Comparison of ENCODE assay signal across 1 cellular context in the genomic region with DNA sequence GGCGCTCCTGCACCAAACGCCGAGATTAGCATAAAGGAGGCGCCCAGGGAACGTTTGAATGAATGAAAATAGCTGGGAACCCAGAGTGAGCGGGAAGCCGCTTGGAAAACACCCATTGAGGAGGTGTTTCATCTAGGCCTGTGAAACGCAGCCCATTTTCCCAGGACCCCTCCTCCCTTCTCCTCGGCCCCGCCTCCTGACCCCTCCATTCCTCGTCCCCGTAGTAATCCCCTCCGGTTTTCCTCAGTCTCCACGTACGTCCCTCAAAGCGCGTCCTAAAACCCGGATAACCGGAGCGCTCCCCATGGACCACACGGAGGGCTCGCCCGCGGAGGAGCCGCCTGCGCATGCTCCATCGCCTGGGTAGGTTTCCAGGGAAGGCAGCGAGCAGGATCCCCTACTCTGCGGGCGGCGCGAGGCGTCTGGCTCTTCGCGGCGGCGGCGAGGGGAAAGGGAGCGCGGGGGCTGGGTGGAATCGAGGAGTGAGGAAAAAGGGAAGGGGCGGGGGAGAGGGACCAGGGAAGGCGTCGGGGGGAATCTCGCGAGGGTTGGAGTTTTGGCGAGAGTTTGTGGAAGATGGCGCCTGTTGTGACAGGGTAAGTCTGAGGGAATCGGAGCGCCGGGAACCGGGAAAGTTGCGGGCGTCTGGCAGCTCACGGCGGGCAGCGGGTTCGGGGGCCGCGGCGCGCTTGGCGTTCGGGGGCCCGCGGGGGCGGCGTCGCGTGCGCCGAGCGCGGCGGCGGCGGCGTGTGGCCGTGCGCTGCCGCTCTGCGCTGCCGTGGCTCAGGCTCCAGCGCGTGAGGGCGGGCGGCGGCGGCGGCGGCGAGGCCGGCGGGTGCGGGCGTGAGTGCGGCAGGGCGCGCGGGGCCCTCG.
TF ChIP-seq lines count a peak whose summit lies in the region.

A gene (plus strand): TSS at position 562 of the 873 bp plus-strand sequence. CDS start 15 bp downstream, at position 577.

TF ChIP-seq in HepG2, 621 proteins besides CTCF, POLR2A, EP300 and RAD21 (continued from another document and continues in another):
- TF ChIP-seq, protein P1, sequence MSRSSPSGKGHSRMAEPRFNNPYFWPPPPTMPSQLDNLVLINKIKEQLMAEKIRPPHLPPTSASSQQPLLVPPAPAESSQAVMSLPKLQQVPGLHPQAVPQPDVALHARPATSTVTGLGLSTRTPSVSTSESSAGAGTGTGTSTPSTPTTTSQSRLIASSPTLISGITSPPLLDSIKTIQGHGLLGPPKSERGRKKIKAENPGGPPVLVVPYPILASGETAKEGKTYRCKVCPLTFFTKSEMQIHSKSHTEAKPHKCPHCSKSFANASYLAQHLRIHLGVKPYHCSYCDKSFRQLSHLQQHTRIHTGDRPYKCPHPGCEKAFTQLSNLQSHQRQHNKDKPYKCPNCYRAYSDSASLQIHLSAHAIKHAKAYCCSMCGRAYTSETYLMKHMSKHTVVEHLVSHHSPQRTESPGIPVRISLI (CRISPR knock-in tag; IDR thresholded peaks at IDR 0.05; ENCODE audit: borderline replicate concordance), result no peak
- TF ChIP-seq MIER2 (CRISPR knock-in tag; IDR thresholded peaks at IDR 0.05) (0 out of 2 replicates have a peak, but pooled peaks have one; percentile 20), ZNF709 (CRISPR knock-in tag; IDR thresholded peaks at IDR 0.05) (no peak), TARDBP (CRISPR knock-in tag; IDR thresholded peaks at IDR 0.05) (peak; percentile 86), HIVEP1 (CRISPR knock-in tag; IDR thresholded peaks at IDR 0.05) (peak; percentile 92), MTA1 (CRISPR knock-in tag; IDR thresholded peaks at IDR 0.05; ENCODE audit: borderline replicate concordance) (0 out of 2 replicates have a peak, but pooled peaks have one; percentile 24), ATRX (CRISPR knock-in tag; IDR thresholded peaks at IDR 0.05; ENCODE audit: borderline replicate concordance) (no peak), ZNF17 (CRISPR knock-in tag; IDR thresholded peaks at IDR 0.05) (no peak), STAG1 (CRISPR knock-in tag; IDR thresholded peaks at IDR 0.05) (no peak), KLF9 (CRISPR knock-in tag; IDR thresholded peaks at IDR 0.05; ENCODE audit: low read depth) (peak; percentile 39; the same call in 1 of the 2 replicates), RBM22 (optimal IDR thresholded peaks at IDR 0.05; ENCODE audit: low read length) (no peak), LCORL (IDR thresholded peaks at IDR 0.05) (no peak), LCORL (CRISPR knock-in tag; IDR thresholded peaks at IDR 0.05) (peak; percentile 63; the same call in 1 of the 2 replicates), HHEX (CRISPR knock-in tag; IDR thresholded peaks at IDR 0.05) (no peak), SOX5 (CRISPR knock-in tag; IDR thresholded peaks at IDR 0.05; ENCODE audit: borderline replicate concordance) (peak; percentile 16; the same call in 1 of the 2 replicates), ZBTB20 (CRISPR knock-in tag; IDR thresholded peaks at IDR 0.05; ENCODE audit: borderline replicate concordance, low read depth) (peak; percentile 23; the same call in 1 of the 2 replicates), ARNTL (CRISPR knock-in tag; IDR thresholded peaks at IDR 0.05) (peak; percentile 73; the same call in 1 of the 2 replicates), NFRKB (IDR thresholded peaks at IDR 0.05) (no peak), ETV5 (CRISPR knock-in tag; IDR thresholded peaks at IDR 0.05; ENCODE audit: borderline replicate concordance) (peak; percentile 18; the same call in 1 of the 2 replicates), FOXK2 (IDR thresholded peaks at IDR 0.05) (no peak), ZNF652 (CRISPR knock-in tag; IDR thresholded peaks at IDR 0.05; ENCODE audit: borderline replicate concordance, low read depth) (no peak), HMG20A (CRISPR knock-in tag; IDR thresholded peaks at IDR 0.05; ENCODE audit: borderline replicate concordance) (no peak), ZFY (CRISPR knock-in tag; IDR thresholded peaks at IDR 0.05) (peak; percentile 22; the same call in 1 of the 2 replicates), BHLHE40 (IDR thresholded peaks at IDR 0.05; ENCODE audit: low read length) (no peak; the same call in 1 of the 2 replicates), PHF20 (CRISPR knock-in tag; IDR thresholded peaks at IDR 0.05) (0 out of 2 replicates have a peak, but pooled peaks have one; percentile 31), REXO4 (CRISPR knock-in tag; IDR thresholded peaks at IDR 0.05; ENCODE audit: borderline replicate concordance) (no peak), SP4 (CRISPR knock-in tag; IDR thresholded peaks at IDR 0.05) (peak; percentile 75), HOXA9 (CRISPR knock-in tag; IDR thresholded peaks at IDR 0.05; ENCODE audit: borderline replicate concordance) (0 out of 2 replicates have a peak, but pooled peaks have one; percentile 38), NFE2L2 (IDR thresholded peaks at IDR 0.05; ENCODE audit: low read length) (0 out of 2 replicates have a peak, but pooled peaks have one; percentile 2), ZNF124 (CRISPR knock-in tag; IDR thresholded peaks at IDR 0.05) (peak; percentile 47; the same call in 1 of the 2 replicates), CAMTA2 (CRISPR knock-in tag; IDR thresholded peaks at IDR 0.05; ENCODE audit: borderline replicate concordance) (no peak), CREM (IDR thresholded peaks at IDR 0.05) (peak; percentile 66; the same call in 1 of the 2 replicates), CREM (CRISPR knock-in tag; IDR thresholded peaks at IDR 0.05) (no peak), PCBP2 (optimal IDR thresholded peaks at IDR 0.05; ENCODE audit: low read depth, low read length, poor library complexity, severe bottlenecking) (peak; percentile 50), GLI4 (CRISPR knock-in tag; IDR thresholded peaks at IDR 0.05; ENCODE audit: borderline replicate concordance) (no peak), BORCS8-MEF2B (CRISPR knock-in tag; IDR thresholded peaks at IDR 0.05) (peak; percentile 50; the same call in 1 of the 2 replicates), PHF5A (CRISPR knock-in tag; IDR thresholded peaks at IDR 0.05; ENCODE audit: low read depth, unreplicated experiment) (no peak), ZFP36L1 (CRISPR knock-in tag; IDR thresholded peaks at IDR 0.05) (no peak), ZNF329 (CRISPR knock-in tag; IDR thresholded peaks at IDR 0.05; ENCODE audit: low read depth) (no peak), EZH2 (conservative IDR thresholded peaks at IDR 0.05; ENCODE audit: low read depth, low read length) (no peak), ISX (CRISPR knock-in tag; conservative IDR thresholded peaks at IDR 0.05) (no peak), MBNL3 (CRISPR knock-in tag; conservative IDR thresholded peaks at IDR 0.05) (no peak)
- TF ChIP-seq, protein P2, sequence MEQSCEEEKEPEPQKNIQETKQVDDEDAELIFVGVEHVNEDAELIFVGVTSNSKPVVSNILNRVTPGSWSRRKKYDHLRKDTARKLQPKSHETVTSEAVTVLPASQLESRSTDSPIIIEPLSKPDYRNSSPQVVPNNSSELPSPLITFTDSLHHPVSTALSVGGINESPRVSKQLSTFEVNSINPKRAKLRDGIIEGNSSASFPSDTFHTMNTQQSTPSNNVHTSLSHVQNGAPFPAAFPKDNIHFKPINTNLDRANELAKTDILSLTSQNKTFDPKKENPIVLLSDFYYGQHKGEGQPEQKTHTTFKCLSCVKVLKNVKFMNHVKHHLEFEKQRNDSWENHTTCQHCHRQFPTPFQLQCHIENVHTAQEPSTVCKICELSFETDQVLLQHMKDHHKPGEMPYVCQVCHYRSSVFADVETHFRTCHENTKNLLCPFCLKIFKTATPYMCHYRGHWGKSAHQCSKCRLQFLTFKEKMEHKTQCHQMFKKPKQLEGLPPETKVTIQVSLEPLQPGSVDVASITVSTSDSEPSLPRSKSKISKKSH (CRISPR knock-in tag; IDR thresholded peaks at IDR 0.05; ENCODE audit: borderline replicate concordance), result no peak
- TF ChIP-seq, protein P3, sequence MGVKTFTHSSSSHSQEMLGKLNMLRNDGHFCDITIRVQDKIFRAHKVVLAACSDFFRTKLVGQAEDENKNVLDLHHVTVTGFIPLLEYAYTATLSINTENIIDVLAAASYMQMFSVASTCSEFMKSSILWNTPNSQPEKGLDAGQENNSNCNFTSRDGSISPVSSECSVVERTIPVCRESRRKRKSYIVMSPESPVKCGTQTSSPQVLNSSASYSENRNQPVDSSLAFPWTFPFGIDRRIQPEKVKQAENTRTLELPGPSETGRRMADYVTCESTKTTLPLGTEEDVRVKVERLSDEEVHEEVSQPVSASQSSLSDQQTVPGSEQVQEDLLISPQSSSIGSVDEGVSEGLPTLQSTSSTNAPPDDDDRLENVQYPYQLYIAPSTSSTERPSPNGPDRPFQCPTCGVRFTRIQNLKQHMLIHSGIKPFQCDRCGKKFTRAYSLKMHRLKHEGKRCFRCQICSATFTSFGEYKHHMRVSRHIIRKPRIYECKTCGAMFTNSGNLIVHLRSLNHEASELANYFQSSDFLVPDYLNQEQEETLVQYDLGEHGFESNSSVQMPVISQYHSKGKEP (CRISPR knock-in tag; IDR thresholded peaks at IDR 0.05), result no peak
- TF ChIP-seq, protein P4, sequence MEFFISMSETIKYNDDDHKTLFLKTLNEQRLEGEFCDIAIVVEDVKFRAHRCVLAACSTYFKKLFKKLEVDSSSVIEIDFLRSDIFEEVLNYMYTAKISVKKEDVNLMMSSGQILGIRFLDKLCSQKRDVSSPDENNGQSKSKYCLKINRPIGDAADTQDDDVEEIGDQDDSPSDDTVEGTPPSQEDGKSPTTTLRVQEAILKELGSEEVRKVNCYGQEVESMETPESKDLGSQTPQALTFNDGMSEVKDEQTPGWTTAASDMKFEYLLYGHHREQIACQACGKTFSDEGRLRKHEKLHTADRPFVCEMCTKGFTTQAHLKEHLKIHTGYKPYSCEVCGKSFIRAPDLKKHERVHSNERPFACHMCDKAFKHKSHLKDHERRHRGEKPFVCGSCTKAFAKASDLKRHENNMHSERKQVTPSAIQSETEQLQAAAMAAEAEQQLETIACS (CRISPR knock-in tag; IDR thresholded peaks at IDR 0.05), result 0 out of 2 replicates have a peak, but pooled peaks have one; percentile 19
- TF ChIP-seq, protein P5, sequence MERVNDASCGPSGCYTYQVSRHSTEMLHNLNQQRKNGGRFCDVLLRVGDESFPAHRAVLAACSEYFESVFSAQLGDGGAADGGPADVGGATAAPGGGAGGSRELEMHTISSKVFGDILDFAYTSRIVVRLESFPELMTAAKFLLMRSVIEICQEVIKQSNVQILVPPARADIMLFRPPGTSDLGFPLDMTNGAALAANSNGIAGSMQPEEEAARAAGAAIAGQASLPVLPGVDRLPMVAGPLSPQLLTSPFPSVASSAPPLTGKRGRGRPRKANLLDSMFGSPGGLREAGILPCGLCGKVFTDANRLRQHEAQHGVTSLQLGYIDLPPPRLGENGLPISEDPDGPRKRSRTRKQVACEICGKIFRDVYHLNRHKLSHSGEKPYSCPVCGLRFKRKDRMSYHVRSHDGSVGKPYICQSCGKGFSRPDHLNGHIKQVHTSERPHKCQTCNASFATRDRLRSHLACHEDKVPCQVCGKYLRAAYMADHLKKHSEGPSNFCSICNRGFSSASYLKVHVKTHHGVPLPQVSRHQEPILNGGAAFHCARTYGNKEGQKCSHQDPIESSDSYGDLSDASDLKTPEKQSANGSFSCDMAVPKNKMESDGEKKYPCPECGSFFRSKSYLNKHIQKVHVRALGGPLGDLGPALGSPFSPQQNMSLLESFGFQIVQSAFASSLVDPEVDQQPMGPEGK (CRISPR knock-in tag; IDR thresholded peaks at IDR 0.05), result peak; percentile 68
- TF ChIP-seq, protein P6, sequence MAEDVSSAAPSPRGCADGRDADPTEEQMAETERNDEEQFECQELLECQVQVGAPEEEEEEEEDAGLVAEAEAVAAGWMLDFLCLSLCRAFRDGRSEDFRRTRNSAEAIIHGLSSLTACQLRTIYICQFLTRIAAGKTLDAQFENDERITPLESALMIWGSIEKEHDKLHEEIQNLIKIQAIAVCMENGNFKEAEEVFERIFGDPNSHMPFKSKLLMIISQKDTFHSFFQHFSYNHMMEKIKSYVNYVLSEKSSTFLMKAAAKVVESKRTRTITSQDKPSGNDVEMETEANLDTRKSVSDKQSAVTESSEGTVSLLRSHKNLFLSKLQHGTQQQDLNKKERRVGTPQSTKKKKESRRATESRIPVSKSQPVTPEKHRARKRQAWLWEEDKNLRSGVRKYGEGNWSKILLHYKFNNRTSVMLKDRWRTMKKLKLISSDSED (CRISPR knock-in tag; IDR thresholded peaks at IDR 0.05), result no peak
- TF ChIP-seq, protein P7, sequence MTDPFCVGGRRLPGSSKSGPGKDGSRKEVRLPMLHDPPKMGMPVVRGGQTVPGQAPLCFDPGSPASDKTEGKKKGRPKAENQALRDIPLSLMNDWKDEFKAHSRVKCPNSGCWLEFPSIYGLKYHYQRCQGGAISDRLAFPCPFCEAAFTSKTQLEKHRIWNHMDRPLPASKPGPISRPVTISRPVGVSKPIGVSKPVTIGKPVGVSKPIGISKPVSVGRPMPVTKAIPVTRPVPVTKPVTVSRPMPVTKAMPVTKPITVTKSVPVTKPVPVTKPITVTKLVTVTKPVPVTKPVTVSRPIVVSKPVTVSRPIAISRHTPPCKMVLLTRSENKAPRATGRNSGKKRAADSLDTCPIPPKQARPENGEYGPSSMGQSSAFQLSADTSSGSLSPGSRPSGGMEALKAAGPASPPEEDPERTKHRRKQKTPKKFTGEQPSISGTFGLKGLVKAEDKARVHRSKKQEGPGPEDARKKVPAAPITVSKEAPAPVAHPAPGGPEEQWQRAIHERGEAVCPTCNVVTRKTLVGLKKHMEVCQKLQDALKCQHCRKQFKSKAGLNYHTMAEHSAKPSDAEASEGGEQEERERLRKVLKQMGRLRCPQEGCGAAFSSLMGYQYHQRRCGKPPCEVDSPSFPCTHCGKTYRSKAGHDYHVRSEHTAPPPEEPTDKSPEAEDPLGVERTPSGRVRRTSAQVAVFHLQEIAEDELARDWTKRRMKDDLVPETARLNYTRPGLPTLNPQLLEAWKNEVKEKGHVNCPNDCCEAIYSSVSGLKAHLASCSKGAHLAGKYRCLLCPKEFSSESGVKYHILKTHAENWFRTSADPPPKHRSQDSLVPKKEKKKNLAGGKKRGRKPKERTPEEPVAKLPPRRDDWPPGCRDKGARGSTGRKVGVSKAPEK (CRISPR knock-in tag; IDR thresholded peaks at IDR 0.05; ENCODE audit: borderline replicate concordance), result no peak
- TF ChIP-seq, protein P8, sequence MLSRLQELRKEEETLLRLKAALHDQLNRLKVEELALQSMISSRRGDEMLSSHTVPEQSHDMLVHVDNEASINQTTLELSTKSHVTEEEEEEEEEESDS (CRISPR knock-in tag; IDR thresholded peaks at IDR 0.05; ENCODE audit: borderline replicate concordance), result no peak
- TF ChIP-seq, protein P9, sequence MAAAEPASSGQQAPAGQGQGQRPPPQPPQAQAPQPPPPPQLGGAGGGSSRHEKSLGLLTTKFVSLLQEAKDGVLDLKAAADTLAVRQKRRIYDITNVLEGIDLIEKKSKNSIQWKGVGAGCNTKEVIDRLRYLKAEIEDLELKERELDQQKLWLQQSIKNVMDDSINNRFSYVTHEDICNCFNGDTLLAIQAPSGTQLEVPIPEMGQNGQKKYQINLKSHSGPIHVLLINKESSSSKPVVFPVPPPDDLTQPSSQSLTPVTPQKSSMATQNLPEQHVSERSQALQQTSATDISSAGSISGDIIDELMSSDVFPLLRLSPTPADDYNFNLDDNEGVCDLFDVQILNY (CRISPR knock-in tag; conservative IDR thresholded peaks at IDR 0.05), result no peak; the same call in 1 of the 2 replicates
- TF ChIP-seq, protein P10, sequence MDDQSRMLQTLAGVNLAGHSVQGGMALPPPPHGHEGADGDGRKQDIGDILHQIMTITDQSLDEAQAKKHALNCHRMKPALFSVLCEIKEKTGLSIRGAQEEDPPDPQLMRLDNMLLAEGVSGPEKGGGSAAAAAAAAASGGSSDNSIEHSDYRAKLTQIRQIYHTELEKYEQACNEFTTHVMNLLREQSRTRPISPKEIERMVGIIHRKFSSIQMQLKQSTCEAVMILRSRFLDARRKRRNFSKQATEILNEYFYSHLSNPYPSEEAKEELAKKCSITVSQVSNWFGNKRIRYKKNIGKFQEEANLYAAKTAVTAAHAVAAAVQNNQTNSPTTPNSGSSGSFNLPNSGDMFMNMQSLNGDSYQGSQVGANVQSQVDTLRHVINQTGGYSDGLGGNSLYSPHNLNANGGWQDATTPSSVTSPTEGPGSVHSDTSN (CRISPR knock-in tag; IDR thresholded peaks at IDR 0.05; ENCODE audit: borderline replicate concordance), result no peak
